Comparison of ENCODE assay signal across 2 cellular contexts in genomic region chr1:87404306-87404705, GRCh38.
TF ChIP-seq lines count a peak whose summit lies in the region.

No MANE protein-coding gene starts in this region.

TF ChIP-seq in SK-N-SH, 30 proteins besides CTCF, POLR2A, EP300 and RAD21 (continued from another document):
- TF ChIP-seq PBX3 (IDR thresholded peaks at IDR 0.05) = 0 out of 2 replicates have a peak, but pooled peaks have one; percentile 8
- TF ChIP-seq EZH2phosphoT487 (IDR thresholded peaks at IDR 0.05; ENCODE audit: borderline replicate concordance, low read depth) = no peak
- peak; percentile 46 for TF ChIP-seq TCF12 (IDR thresholded peaks at IDR 0.05)
- TF ChIP-seq RXRA (IDR thresholded peaks at IDR 0.05; ENCODE audit: borderline replicate concordance, low read depth) = no peak

TF ChIP-seq in SK-N-SH treated with all-trans-retinoic acid at 6 μM for 48 hours, 23 proteins besides CTCF, POLR2A, EP300 and RAD21 (continued from another document):
- no peak for TF ChIP-seq TSHZ2 (CRISPR knock-in tag; IDR thresholded peaks at IDR 0.05)
- no peak for TF ChIP-seq SNAI2 (CRISPR knock-in tag; IDR thresholded peaks at IDR 0.05)
- TF ChIP-seq ZNF8 (CRISPR knock-in tag; IDR thresholded peaks at IDR 0.05) = no peak
- TF ChIP-seq ZNF565 (CRISPR knock-in tag; conservative IDR thresholded peaks at IDR 0.05; ENCODE audit: low read depth) = no peak
